1 cellular context compared by ENCODE assay signal in genomic region chr16:58859958-58860669, GRCh38.
TF ChIP-seq lines count a peak whose summit lies in the region.

No MANE protein-coding gene starts in this region.

TF ChIP-seq in K562, 482 proteins besides CTCF, POLR2A, EP300 and RAD21 (continued from another document and continues in another):
- TF ChIP-seq, protein P1, sequence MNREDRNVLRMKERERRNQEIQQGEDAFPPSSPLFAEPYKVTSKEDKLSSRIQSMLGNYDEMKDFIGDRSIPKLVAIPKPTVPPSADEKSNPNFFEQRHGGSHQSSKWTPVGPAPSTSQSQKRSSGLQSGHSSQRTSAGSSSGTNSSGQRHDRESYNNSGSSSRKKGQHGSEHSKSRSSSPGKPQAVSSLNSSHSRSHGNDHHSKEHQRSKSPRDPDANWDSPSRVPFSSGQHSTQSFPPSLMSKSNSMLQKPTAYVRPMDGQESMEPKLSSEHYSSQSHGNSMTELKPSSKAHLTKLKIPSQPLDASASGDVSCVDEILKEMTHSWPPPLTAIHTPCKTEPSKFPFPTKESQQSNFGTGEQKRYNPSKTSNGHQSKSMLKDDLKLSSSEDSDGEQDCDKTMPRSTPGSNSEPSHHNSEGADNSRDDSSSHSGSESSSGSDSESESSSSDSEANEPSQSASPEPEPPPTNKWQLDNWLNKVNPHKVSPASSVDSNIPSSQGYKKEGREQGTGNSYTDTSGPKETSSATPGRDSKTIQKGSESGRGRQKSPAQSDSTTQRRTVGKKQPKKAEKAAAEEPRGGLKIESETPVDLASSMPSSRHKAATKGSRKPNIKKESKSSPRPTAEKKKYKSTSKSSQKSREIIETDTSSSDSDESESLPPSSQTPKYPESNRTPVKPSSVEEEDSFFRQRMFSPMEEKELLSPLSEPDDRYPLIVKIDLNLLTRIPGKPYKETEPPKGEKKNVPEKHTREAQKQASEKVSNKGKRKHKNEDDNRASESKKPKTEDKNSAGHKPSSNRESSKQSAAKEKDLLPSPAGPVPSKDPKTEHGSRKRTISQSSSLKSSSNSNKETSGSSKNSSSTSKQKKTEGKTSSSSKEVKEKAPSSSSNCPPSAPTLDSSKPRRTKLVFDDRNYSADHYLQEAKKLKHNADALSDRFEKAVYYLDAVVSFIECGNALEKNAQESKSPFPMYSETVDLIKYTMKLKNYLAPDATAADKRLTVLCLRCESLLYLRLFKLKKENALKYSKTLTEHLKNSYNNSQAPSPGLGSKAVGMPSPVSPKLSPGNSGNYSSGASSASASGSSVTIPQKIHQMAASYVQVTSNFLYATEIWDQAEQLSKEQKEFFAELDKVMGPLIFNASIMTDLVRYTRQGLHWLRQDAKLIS (CRISPR knock-in tag; IDR thresholded peaks at IDR 0.05), result no peak
- TF ChIP-seq TOE1 (IDR thresholded peaks at IDR 0.05; ENCODE audit: borderline replicate concordance) (no peak), TOE1 (CRISPR knock-in tag; IDR thresholded peaks at IDR 0.05; ENCODE audit: borderline replicate concordance, low read depth) (no peak), ZNF263 (CRISPR knock-in tag; IDR thresholded peaks at IDR 0.05; ENCODE audit: borderline replicate concordance) (no peak), ZBTB17 (CRISPR knock-in tag; IDR thresholded peaks at IDR 0.05) (no peak), CAMTA2 (CRISPR knock-in tag; conservative IDR thresholded peaks at IDR 0.05) (no peak), ERF (CRISPR knock-in tag; IDR thresholded peaks at IDR 0.05) (no peak), E2F4 (CRISPR knock-in tag; IDR thresholded peaks at IDR 0.05; ENCODE audit: low read depth) (no peak), HIVEP1 (CRISPR knock-in tag; IDR thresholded peaks at IDR 0.05) (no peak), ZNF318 (IDR thresholded peaks at IDR 0.05; ENCODE audit: borderline replicate concordance in 1 of 2, low read depth in 1 of 2) (no peak), MYC (IDR thresholded peaks at IDR 0.05; ENCODE audit: low read depth, low read length) (peak; percentile 49; the same call in 1 of the 2 replicates), MYC (CRISPR knock-in tag; IDR thresholded peaks at IDR 0.05; ENCODE audit: borderline replicate concordance, low read depth) (no peak), ZBED1 (IDR thresholded peaks at IDR 0.05) (0 out of 2 replicates have a peak, but pooled peaks have one; percentile 37), PRPF4 (IDR thresholded peaks at IDR 0.05; ENCODE audit: insufficient read depth, low read depth, low read length, poor library complexity, severe bottlenecking) (no peak), GATAD2A (IDR thresholded peaks at IDR 0.05) (peak; percentile 75; the same call in 1 of the 2 replicates), CXXC5 (CRISPR knock-in tag; IDR thresholded peaks at IDR 0.05) (peak; percentile 52), ATF3 (IDR thresholded peaks at IDR 0.05) (0 out of 2 replicates have a peak, but pooled peaks have one; percentile 11), ATF3 (CRISPR knock-in tag; conservative IDR thresholded peaks at IDR 0.05) (no peak), SMARCA4 (IDR thresholded peaks at IDR 0.05) (peak; percentile 97), TAF9B (IDR thresholded peaks at IDR 0.05; ENCODE audit: partially characterized antibody) (no peak), FOXK2 (conservative IDR thresholded peaks at IDR 0.05 in 1 of 2, IDR thresholded peaks at IDR 0.05 in 1 of 2; ENCODE audit: low read depth in 2 of 2) (no peak), CSDE1 (IDR thresholded peaks at IDR 0.05) (no peak), CBFA2T3 (IDR thresholded peaks at IDR 0.05) (peak; percentile 97), FOXM1 (IDR thresholded peaks at IDR 0.05; ENCODE audit: low read depth) (peak; percentile 88), FOXM1 (CRISPR knock-in tag; IDR thresholded peaks at IDR 0.05; ENCODE audit: low read depth) (no peak), CC2D1A (IDR thresholded peaks at IDR 0.05) (peak; percentile 83; the same call in 1 of the 2 replicates), BMI1 (IDR thresholded peaks at IDR 0.05; ENCODE audit: low read length) (no peak), TCF3 (CRISPR knock-in tag; IDR thresholded peaks at IDR 0.05) (peak; percentile 96), CREM (IDR thresholded peaks at IDR 0.05; ENCODE audit: low read depth) (peak; percentile 67), ARID1B (IDR thresholded peaks at IDR 0.05) (peak; percentile 97), ZFPM2 (CRISPR knock-in tag; IDR thresholded peaks at IDR 0.05) (no peak), POLR2G (IDR thresholded peaks at IDR 0.05; ENCODE audit: low read depth, low read length) (no peak), XRCC4 (IDR thresholded peaks at IDR 0.05; ENCODE audit: extremely low read depth, insufficient read depth, insufficient read length) (no peak), ZNF384 (IDR thresholded peaks at IDR 0.05; ENCODE audit: low read depth, low read length) (peak; percentile 58), ZNF124 (CRISPR knock-in tag; IDR thresholded peaks at IDR 0.05) (no peak), OTX1 (CRISPR knock-in tag; IDR thresholded peaks at IDR 0.05) (no peak), ZC3H4 (CRISPR knock-in tag; IDR thresholded peaks at IDR 0.05; ENCODE audit: borderline replicate concordance) (no peak), TRIM28 (IDR thresholded peaks at IDR 0.05) (0 out of 2 replicates have a peak, but pooled peaks have one; percentile 28), ZBTB33 (CRISPR knock-in tag; IDR thresholded peaks at IDR 0.05) (no peak), USF1 (CRISPR knock-in tag; IDR thresholded peaks at IDR 0.05) (no peak), SMARCA5 (IDR thresholded peaks at IDR 0.05) (no peak), TBL1XR1 (IDR thresholded peaks at IDR 0.05; ENCODE audit: low read length in 2 of 2) (peak; percentile 81 to 85; a peak in 3 of 4 replicates), ELF4 (CRISPR knock-in tag; IDR thresholded peaks at IDR 0.05) (peak; percentile 49; the same call in 1 of the 2 replicates), ZNF780A (CRISPR knock-in tag; IDR thresholded peaks at IDR 0.05) (no peak), ZNF140 (CRISPR knock-in tag; IDR thresholded peaks at IDR 0.05) (no peak), RCOR1 (IDR thresholded peaks at IDR 0.05; ENCODE audit: borderline replicate concordance in 1 of 2, low read depth in 2 of 2, low read length in 2 of 2) (peak; percentile 82 to 90; a peak in 3 of 4 replicates), SMARCE1 (IDR thresholded peaks at IDR 0.05) (peak; percentile 91)
- TF ChIP-seq, protein P2, sequence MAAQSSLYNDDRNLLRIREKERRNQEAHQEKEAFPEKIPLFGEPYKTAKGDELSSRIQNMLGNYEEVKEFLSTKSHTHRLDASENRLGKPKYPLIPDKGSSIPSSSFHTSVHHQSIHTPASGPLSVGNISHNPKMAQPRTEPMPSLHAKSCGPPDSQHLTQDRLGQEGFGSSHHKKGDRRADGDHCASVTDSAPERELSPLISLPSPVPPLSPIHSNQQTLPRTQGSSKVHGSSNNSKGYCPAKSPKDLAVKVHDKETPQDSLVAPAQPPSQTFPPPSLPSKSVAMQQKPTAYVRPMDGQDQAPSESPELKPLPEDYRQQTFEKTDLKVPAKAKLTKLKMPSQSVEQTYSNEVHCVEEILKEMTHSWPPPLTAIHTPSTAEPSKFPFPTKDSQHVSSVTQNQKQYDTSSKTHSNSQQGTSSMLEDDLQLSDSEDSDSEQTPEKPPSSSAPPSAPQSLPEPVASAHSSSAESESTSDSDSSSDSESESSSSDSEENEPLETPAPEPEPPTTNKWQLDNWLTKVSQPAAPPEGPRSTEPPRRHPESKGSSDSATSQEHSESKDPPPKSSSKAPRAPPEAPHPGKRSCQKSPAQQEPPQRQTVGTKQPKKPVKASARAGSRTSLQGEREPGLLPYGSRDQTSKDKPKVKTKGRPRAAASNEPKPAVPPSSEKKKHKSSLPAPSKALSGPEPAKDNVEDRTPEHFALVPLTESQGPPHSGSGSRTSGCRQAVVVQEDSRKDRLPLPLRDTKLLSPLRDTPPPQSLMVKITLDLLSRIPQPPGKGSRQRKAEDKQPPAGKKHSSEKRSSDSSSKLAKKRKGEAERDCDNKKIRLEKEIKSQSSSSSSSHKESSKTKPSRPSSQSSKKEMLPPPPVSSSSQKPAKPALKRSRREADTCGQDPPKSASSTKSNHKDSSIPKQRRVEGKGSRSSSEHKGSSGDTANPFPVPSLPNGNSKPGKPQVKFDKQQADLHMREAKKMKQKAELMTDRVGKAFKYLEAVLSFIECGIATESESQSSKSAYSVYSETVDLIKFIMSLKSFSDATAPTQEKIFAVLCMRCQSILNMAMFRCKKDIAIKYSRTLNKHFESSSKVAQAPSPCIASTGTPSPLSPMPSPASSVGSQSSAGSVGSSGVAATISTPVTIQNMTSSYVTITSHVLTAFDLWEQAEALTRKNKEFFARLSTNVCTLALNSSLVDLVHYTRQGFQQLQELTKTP (IDR thresholded peaks at IDR 0.05; ENCODE audit: low read depth in 1 of 2, partially characterized antibody in 2 of 2), result no peak
